ENCODE assay signal across 1 cellular context in the genomic region with DNA sequence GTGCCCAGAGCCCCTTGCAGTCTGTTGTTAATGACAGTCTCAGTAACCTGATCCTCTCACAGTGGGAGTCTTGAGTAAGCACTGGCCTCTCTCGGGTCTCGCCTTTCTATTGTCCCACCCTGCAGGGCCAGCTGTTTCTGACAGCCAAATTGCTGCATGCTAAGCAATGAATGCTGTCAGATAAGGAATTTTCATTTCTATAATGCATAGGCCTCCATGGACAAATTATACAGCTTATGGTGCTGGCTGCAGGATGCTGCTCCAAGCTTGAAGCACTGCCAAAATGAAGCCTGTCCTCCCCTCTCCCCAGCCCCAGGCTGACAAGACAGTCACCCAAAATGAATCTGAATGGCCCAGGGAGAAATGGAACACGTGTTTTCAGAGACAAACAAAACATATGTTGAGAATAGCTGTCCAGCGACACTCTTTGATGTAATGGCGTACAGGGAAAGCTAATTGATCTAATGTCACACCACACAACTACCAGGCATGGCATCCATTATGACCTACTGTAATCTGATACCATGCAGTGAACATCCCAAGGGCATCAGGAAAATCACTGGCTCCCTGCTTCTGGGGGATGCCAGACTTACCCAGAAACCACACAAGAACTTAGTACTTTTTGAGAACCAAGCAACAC.
A peak's percentile ranks its signal among the peaks of the same experiment; 100 is the strongest.
TF ChIP-seq lines count a peak whose summit lies in the region.

No MANE protein-coding gene starts in this region.

TF ChIP-seq in HepG2, 621 proteins besides CTCF, POLR2A, EP300 and RAD21 (continued from another document and continues in another):
- TF ChIP-seq, protein P1, sequence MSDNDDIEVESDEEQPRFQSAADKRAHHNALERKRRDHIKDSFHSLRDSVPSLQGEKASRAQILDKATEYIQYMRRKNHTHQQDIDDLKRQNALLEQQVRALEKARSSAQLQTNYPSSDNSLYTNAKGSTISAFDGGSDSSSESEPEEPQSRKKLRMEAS (IDR thresholded peaks at IDR 0.05): 0 out of 2 replicates have a peak, but pooled peaks have one; percentile 37
- TF ChIP-seq ZNF33A (CRISPR knock-in tag; IDR thresholded peaks at IDR 0.05; ENCODE audit: borderline replicate concordance): peak; percentile 42; the same call in 1 of the 2 replicates
- TF ChIP-seq, protein P2, sequence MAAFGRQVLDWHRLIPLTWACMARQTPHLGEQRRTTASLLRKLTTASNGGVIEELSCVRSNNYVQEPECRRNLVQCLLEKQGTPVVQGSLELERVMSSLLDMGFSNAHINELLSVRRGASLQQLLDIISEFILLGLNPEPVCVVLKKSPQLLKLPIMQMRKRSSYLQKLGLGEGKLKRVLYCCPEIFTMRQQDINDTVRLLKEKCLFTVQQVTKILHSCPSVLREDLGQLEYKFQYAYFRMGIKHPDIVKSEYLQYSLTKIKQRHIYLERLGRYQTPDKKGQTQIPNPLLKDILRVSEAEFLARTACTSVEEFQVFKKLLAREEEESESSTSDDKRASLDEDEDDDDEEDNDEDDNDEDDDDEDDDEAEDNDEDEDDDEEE (CRISPR knock-in tag; IDR thresholded peaks at IDR 0.05): no peak
- TF ChIP-seq AKAP8 (CRISPR knock-in tag; IDR thresholded peaks at IDR 0.05): no peak
- no peak for TF ChIP-seq DPF2 (CRISPR knock-in tag; IDR thresholded peaks at IDR 0.05; ENCODE audit: borderline replicate concordance, low read depth)
- no peak for TF ChIP-seq FOXJ3 (CRISPR knock-in tag; IDR thresholded peaks at IDR 0.05; ENCODE audit: borderline replicate concordance)
- TF ChIP-seq LCORL (IDR thresholded peaks at IDR 0.05): no peak
- no peak for TF ChIP-seq LCORL (CRISPR knock-in tag; IDR thresholded peaks at IDR 0.05)
- TF ChIP-seq ATRX (CRISPR knock-in tag; IDR thresholded peaks at IDR 0.05; ENCODE audit: borderline replicate concordance): no peak
- no peak for TF ChIP-seq ZBTB7B (CRISPR knock-in tag; IDR thresholded peaks at IDR 0.05)
- TF ChIP-seq, protein P3, sequence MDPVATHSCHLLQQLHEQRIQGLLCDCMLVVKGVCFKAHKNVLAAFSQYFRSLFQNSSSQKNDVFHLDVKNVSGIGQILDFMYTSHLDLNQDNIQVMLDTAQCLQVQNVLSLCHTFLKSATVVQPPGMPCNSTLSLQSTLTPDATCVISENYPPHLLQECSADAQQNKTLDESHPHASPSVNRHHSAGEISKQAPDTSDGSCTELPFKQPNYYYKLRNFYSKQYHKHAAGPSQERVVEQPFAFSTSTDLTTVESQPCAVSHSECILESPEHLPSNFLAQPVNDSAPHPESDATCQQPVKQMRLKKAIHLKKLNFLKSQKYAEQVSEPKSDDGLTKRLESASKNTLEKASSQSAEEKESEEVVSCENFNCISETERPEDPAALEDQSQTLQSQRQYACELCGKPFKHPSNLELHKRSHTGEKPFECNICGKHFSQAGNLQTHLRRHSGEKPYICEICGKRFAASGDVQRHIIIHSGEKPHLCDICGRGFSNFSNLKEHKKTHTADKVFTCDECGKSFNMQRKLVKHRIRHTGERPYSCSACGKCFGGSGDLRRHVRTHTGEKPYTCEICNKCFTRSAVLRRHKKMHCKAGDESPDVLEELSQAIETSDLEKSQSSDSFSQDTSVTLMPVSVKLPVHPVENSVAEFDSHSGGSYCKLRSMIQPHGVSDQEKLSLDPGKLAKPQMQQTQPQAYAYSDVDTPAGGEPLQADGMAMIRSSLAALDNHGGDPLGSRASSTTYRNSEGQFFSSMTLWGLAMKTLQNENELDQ (CRISPR knock-in tag; IDR thresholded peaks at IDR 0.05; ENCODE audit: borderline replicate concordance): no peak
- TF ChIP-seq ZNF501 (CRISPR knock-in tag; IDR thresholded peaks at IDR 0.05): no peak
- TF ChIP-seq SOX5 (CRISPR knock-in tag; IDR thresholded peaks at IDR 0.05; ENCODE audit: borderline replicate concordance): 0 out of 2 replicates have a peak, but pooled peaks have one; percentile 15
- no peak for TF ChIP-seq ZNF430 (CRISPR knock-in tag; IDR thresholded peaks at IDR 0.05)
- TF ChIP-seq ZNF232 (CRISPR knock-in tag; IDR thresholded peaks at IDR 0.05; ENCODE audit: borderline replicate concordance): no peak
- TF ChIP-seq CBX5 (CRISPR knock-in tag; IDR thresholded peaks at IDR 0.05; ENCODE audit: borderline replicate concordance): no peak
- TF ChIP-seq, protein P4, sequence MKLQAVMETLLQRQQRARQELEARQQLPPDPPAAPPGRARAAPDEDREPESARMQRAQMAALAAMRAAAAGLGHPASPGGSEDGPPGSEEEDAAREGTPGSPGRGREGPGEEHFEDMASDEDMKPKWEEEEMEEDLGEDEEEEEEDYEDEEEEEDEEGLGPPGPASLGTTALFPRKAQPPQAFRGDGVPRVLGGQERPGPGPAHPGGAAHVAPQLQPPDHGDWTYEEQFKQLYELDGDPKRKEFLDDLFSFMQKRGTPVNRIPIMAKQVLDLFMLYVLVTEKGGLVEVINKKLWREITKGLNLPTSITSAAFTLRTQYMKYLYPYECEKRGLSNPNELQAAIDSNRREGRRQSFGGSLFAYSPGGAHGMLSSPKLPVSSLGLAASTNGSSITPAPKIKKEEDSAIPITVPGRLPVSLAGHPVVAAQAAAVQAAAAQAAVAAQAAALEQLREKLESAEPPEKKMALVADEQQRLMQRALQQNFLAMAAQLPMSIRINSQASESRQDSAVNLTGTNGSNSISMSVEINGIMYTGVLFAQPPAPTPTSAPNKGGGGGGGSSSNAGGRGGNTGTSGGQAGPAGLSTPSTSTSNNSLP (IDR thresholded peaks at IDR 0.05; ENCODE audit: low read depth, low read length): no peak
- TF ChIP-seq PAWR (CRISPR knock-in tag; IDR thresholded peaks at IDR 0.05; ENCODE audit: borderline replicate concordance): no peak
- no peak for TF ChIP-seq RBM39 (IDR thresholded peaks at IDR 0.05; ENCODE audit: low read depth, low read length, poor library complexity, severe bottlenecking)
- TF ChIP-seq, protein P5, sequence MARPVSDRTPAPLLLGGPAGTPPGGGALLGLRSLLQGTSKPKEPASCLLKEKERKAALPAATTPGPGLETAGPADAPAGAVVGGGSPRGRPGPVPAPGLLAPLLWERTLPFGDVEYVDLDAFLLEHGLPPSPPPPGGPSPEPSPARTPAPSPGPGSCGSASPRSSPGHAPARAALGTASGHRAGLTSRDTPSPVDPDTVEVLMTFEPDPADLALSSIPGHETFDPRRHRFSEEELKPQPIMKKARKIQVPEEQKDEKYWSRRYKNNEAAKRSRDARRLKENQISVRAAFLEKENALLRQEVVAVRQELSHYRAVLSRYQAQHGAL (CRISPR knock-in tag; IDR thresholded peaks at IDR 0.05; ENCODE audit: not compliant biosample characterization): no peak
- no peak for TF ChIP-seq SIN3B (IDR thresholded peaks at IDR 0.05; ENCODE audit: low read length)
- no peak for TF ChIP-seq FOXO1 (CRISPR knock-in tag; IDR thresholded peaks at IDR 0.05)
- TF ChIP-seq KAT2B (IDR thresholded peaks at IDR 0.05; ENCODE audit: borderline replicate concordance, low read depth, low read length): no peak
- TF ChIP-seq HNRNPUL1 (IDR thresholded peaks at IDR 0.05; ENCODE audit: low read depth, low read length): no peak
- TF ChIP-seq NCOA2 (CRISPR knock-in tag; IDR thresholded peaks at IDR 0.05): no peak
- no peak for TF ChIP-seq NR3C1 (CRISPR knock-in tag; IDR thresholded peaks at IDR 0.05)
- no peak for TF ChIP-seq THAP11 (CRISPR knock-in tag; IDR thresholded peaks at IDR 0.05)
- no peak for TF ChIP-seq ZNF747 (CRISPR knock-in tag; IDR thresholded peaks at IDR 0.05; ENCODE audit: borderline replicate concordance)
- TF ChIP-seq IRX3 (CRISPR knock-in tag; IDR thresholded peaks at IDR 0.05; ENCODE audit: borderline replicate concordance, low read depth): no peak
- no peak for TF ChIP-seq ETV5 (CRISPR knock-in tag; IDR thresholded peaks at IDR 0.05; ENCODE audit: borderline replicate concordance)
- TF ChIP-seq, protein P6, sequence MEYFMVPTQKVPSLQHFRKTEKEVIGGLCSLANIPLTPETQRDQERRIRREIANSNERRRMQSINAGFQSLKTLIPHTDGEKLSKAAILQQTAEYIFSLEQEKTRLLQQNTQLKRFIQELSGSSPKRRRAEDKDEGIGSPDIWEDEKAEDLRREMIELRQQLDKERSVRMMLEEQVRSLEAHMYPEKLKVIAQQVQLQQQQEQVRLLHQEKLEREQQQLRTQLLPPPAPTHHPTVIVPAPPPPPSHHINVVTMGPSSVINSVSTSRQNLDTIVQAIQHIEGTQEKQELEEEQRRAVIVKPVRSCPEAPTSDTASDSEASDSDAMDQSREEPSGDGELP (IDR thresholded peaks at IDR 0.05; ENCODE audit: borderline replicate concordance, low read depth): peak; percentile 79
- TF ChIP-seq PHF21A (CRISPR knock-in tag; IDR thresholded peaks at IDR 0.05): no peak
- TF ChIP-seq ZNF335 (CRISPR knock-in tag; IDR thresholded peaks at IDR 0.05): 0 out of 2 replicates have a peak, but pooled peaks have one; percentile 8
- TF ChIP-seq SMYD3 (CRISPR knock-in tag; IDR thresholded peaks at IDR 0.05): no peak
- TF ChIP-seq, protein P7, sequence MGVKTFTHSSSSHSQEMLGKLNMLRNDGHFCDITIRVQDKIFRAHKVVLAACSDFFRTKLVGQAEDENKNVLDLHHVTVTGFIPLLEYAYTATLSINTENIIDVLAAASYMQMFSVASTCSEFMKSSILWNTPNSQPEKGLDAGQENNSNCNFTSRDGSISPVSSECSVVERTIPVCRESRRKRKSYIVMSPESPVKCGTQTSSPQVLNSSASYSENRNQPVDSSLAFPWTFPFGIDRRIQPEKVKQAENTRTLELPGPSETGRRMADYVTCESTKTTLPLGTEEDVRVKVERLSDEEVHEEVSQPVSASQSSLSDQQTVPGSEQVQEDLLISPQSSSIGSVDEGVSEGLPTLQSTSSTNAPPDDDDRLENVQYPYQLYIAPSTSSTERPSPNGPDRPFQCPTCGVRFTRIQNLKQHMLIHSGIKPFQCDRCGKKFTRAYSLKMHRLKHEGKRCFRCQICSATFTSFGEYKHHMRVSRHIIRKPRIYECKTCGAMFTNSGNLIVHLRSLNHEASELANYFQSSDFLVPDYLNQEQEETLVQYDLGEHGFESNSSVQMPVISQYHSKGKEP (CRISPR knock-in tag; IDR thresholded peaks at IDR 0.05): no peak
- TF ChIP-seq, protein P8, sequence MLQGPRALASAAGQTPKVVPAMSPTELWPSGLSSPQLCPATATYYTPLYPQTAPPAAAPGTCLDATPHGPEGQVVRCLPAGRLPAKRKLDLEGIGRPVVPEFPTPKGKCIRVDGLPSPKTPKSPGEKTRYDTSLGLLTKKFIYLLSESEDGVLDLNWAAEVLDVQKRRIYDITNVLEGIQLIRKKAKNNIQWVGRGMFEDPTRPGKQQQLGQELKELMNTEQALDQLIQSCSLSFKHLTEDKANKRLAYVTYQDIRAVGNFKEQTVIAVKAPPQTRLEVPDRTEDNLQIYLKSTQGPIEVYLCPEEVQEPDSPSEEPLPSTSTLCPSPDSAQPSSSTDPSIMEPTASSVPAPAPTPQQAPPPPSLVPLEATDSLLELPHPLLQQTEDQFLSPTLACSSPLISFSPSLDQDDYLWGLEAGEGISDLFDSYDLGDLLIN (CRISPR knock-in tag; IDR thresholded peaks at IDR 0.05; ENCODE audit: borderline replicate concordance): no peak
- TF ChIP-seq, protein P9, sequence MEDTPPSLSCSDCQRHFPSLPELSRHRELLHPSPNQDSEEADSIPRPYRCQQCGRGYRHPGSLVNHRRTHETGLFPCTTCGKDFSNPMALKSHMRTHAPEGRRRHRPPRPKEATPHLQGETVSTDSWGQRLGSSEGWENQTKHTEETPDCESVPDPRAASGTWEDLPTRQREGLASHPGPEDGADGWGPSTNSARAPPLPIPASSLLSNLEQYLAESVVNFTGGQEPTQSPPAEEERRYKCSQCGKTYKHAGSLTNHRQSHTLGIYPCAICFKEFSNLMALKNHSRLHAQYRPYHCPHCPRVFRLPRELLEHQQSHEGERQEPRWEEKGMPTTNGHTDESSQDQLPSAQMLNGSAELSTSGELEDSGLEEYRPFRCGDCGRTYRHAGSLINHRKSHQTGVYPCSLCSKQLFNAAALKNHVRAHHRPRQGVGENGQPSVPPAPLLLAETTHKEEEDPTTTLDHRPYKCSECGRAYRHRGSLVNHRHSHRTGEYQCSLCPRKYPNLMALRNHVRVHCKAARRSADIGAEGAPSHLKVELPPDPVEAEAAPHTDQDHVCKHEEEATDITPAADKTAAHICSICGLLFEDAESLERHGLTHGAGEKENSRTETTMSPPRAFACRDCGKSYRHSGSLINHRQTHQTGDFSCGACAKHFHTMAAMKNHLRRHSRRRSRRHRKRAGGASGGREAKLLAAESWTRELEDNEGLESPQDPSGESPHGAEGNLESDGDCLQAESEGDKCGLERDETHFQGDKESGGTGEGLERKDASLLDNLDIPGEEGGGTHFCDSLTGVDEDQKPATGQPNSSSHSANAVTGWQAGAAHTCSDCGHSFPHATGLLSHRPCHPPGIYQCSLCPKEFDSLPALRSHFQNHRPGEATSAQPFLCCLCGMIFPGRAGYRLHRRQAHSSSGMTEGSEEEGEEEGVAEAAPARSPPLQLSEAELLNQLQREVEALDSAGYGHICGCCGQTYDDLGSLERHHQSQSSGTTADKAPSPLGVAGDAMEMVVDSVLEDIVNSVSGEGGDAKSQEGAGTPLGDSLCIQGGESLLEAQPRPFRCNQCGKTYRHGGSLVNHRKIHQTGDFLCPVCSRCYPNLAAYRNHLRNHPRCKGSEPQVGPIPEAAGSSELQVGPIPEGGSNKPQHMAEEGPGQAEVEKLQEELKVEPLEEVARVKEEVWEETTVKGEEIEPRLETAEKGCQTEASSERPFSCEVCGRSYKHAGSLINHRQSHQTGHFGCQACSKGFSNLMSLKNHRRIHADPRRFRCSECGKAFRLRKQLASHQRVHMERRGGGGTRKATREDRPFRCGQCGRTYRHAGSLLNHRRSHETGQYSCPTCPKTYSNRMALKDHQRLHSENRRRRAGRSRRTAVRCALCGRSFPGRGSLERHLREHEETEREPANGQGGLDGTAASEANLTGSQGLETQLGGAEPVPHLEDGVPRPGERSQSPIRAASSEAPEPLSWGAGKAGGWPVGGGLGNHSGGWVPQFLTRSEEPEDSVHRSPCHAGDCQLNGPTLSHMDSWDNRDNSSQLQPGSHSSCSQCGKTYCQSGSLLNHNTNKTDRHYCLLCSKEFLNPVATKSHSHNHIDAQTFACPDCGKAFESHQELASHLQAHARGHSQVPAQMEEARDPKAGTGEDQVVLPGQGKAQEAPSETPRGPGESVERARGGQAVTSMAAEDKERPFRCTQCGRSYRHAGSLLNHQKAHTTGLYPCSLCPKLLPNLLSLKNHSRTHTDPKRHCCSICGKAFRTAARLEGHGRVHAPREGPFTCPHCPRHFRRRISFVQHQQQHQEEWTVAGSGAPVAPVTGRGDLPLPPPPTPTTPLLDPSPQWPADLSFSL (CRISPR knock-in tag; IDR thresholded peaks at IDR 0.05): 0 out of 2 replicates have a peak, but pooled peaks have one; percentile 49
- TF ChIP-seq, protein P10, sequence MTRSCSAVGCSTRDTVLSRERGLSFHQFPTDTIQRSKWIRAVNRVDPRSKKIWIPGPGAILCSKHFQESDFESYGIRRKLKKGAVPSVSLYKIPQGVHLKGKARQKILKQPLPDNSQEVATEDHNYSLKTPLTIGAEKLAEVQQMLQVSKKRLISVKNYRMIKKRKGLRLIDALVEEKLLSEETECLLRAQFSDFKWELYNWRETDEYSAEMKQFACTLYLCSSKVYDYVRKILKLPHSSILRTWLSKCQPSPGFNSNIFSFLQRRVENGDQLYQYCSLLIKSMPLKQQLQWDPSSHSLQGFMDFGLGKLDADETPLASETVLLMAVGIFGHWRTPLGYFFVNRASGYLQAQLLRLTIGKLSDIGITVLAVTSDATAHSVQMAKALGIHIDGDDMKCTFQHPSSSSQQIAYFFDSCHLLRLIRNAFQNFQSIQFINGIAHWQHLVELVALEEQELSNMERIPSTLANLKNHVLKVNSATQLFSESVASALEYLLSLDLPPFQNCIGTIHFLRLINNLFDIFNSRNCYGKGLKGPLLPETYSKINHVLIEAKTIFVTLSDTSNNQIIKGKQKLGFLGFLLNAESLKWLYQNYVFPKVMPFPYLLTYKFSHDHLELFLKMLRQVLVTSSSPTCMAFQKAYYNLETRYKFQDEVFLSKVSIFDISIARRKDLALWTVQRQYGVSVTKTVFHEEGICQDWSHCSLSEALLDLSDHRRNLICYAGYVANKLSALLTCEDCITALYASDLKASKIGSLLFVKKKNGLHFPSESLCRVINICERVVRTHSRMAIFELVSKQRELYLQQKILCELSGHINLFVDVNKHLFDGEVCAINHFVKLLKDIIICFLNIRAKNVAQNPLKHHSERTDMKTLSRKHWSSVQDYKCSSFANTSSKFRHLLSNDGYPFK (CRISPR knock-in tag; IDR thresholded peaks at IDR 0.05; ENCODE audit: borderline replicate concordance): no peak
- no peak for TF ChIP-seq ONECUT2 (CRISPR knock-in tag; IDR thresholded peaks at IDR 0.05)
